ENCODE assay signal across 9 cellular contexts in the genomic region with DNA sequence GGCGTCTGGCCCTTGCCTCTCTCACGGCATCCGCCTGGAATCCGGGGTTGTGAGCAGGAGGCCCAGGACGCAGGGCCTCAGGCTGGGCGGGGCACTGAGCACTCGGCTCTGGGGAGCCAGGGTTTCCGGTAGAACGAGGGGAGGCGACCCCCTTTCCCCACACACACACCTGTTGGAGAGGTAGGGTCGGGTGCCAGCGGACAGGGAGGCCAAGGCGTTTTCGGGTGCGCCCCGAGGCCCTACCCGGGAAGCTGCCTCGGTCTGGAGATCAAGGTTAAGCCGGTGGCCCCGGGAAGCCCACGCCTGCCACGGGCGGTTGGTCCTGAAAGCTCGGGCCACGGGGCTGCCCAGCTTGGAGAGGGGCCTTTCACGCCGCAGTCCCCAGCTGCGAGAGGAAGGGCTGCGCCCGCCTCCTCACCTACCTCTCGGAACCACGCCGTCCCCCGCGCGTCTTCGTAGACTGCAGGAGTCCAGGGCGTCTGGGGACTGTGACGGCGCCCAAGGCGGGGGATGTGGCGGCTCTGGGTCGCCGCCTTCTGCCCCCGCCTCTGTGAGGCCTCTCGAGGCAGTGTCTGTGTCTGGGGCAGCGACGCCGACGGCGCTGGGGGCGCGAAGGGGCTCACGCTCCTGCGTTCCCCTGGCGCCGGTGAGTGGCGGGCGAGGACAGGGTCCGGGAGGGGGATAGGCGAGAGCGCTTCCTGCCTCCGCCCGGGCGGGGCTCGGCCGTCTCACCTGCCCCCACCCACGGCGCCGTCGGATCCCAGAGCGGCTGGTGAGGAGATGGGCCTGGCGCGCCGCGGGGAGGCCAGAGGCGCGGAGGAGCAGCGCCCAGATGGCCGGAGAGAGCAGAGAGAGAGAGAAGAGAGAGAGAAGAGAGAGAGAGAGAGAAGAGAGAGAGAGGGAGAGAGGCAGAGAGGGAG. TPM values are rescaled to one million over a fixed set of nuclear protein-coding genes. Genes with fewer than 3 reads are reported as not detected.
A peak's percentile ranks its signal among the peaks of the same experiment; 100 is the strongest.
DNase-seq lines count a peak whose midpoint lies in the region; ATAC-seq lines count a peak whose summit lies in the region.
"Had no signal": no experiment of that assay in that cellular context is flagged by ENCODE, and none has a peak within 500 bp of the region (broad histone marks: within the 10 kb centered on the region; RNA-seq: fewer than 3 reads in every experiment).

No MANE protein-coding gene starts in this region.

- ATAC-seq in HG03378 (IDR thresholded peaks at IDR 0.05; ENCODE audit: unreplicated experiment) (no peak), HG02571 (IDR thresholded peaks at IDR 0.05; ENCODE audit: unreplicated experiment) (no peak)

- no peaks in the 10 kb centered on the region for H3K36me3 ChIP-seq in urinary bladder (ENCODE audit: insufficient read depth)

- peaks cover 85% of the 10 kb centered on the region for H3K27me3 Mint-ChIP-seq in T-helper 2 cell treated with Interferon-gamma antibody and Interleukin-4, amounts not matched to agents 5 μg/mL and 100 μg/mL, for 36 hours (ENCODE audit: low read depth)

- peaks cover 4% of the 10 kb centered on the region for H3K4me1 Mint-ChIP-seq in T-helper 2 cell treated with Interferon-gamma antibody and Interleukin-4, amounts not matched to agents 5 μg/mL and 100 μg/mL, for 36 hours (ENCODE audit: low read depth)

- WGBS in urinary bladder: 2% methylated on average over 80 of the region's 80 CpGs

- peak overlapping the region; percentile 81 for H3K4me3 Mint-ChIP-seq in T-helper 2 cell treated with Interferon-gamma antibody and Interleukin-4, amounts not matched to agents 5 μg/mL and 100 μg/mL, for 36 hours

- H3K27ac Mint-ChIP-seq in T-helper 2 cell treated with Interferon-gamma antibody and Interleukin-4, amounts not matched to agents 5 μg/mL and 100 μg/mL, for 36 hours: no peak overlapping the region

- no peaks in the 10 kb centered on the region for H3K4me1 ChIP-seq in urinary bladder (ENCODE audit: insufficient read depth)

- H3K4me3 ChIP-seq in iPS-18c (ENCODE audit: insufficient read depth, low read depth, low read length) (peak overlapping the region; percentile 24), urinary bladder (ENCODE audit: low read depth, low read length) (peak overlapping the region; percentile 36)
- H3K4me3 ChIP-seq: SK-N-MC had no signal

- no peaks in the 10 kb centered on the region for H3K36me3 Mint-ChIP-seq in T-helper 2 cell treated with Interferon-gamma antibody and Interleukin-4, amounts not matched to agents 5 μg/mL and 100 μg/mL, for 36 hours (ENCODE audit: low read depth)

- no peaks in the 10 kb centered on the region for H3K9me3 Mint-ChIP-seq in T-helper 2 cell treated with Interferon-gamma antibody and Interleukin-4, amounts not matched to agents 5 μg/mL and 100 μg/mL, for 36 hours

- H3K9me3 ChIP-seq in iPS-18c (ENCODE audit: control insufficient read depth, insufficient read depth, low read length): peaks cover 4% of the 10 kb centered on the region

- no peak overlapping the region for H3K27ac ChIP-seq in urinary bladder (ENCODE audit: low read depth)
- H3K27ac ChIP-seq: SK-N-MC had no signal

- peak; percentile 46 for DNase-seq in stimulated activated CD4-positive, alpha-beta T cell treated with anti-CD3 and anti-CD28 coated beads, Interleukin-15, amount 100 ng/mL, for 24 hours
- no peak for DNase-seq in stimulated activated CD4-positive, alpha-beta T cell treated with anti-CD3 and anti-CD28 coated beads, Interleukin-12 subunit alpha, Interleukin-12 subunit beta, amount 100 ng/mL, for 4 hours
- no peak for DNase-seq in T-helper 2 cell treated with Interferon-gamma antibody and Interleukin-4, amounts not matched to agents 5 μg/mL and 100 μg/mL, for 36 hours (ENCODE audit: low spot score)
- no peak for DNase-seq in DMS 273 treated with DMSO at 0.1 percent for 48 hours (lab: John Stamatoyannopoulos, UW)

RNA-seq across cellular contexts. Expression of a gene that starts 20.3 kb away (rescaled TPM):
- 0.85 TPM for total RNA-seq in urinary bladder
- polyA plus RNA-seq in urinary bladder: 0.35 TPM

RNA-seq across cellular contexts. Expression of a gene that starts 31.4 kb away (rescaled TPM):
- 0.85 TPM for total RNA-seq in urinary bladder
- polyA plus RNA-seq in urinary bladder: 1.2 TPM

RNA-seq across cellular contexts. Expression of a gene that starts 35.6 kb away (rescaled TPM):
- total RNA-seq in urinary bladder: 2.5 TPM
- polyA plus RNA-seq in urinary bladder: 6.7 TPM

RNA-seq across cellular contexts. Expression of a gene that starts 41.7 kb away (rescaled TPM):
- total RNA-seq in urinary bladder: 3.1 TPM
- polyA plus RNA-seq in urinary bladder: 4.0 TPM

RNA-seq across cellular contexts. Expression of a gene that starts 52.9 kb away (rescaled TPM):
- 0.16 TPM for total RNA-seq in urinary bladder
- polyA plus RNA-seq in urinary bladder: 1.2 TPM
